Comparison of ENCODE assay signal across 25 cellular contexts in genomic region chr10:111972109-111972508, GRCh38.
DNase-seq lines count a peak whose midpoint lies in the region; ATAC-seq and TF ChIP-seq lines count a peak whose summit lies in the region.
"Had no signal": no experiment of that assay in that cellular context is flagged by ENCODE, and none has a peak within 500 bp of the region (broad histone marks: within the 10 kb centered on the region; RNA-seq: fewer than 3 reads in every experiment).

No MANE protein-coding gene starts in this region.

- H3K4me3 Mint-ChIP-seq in endodermal cell: no peak overlapping the region
- H3K4me3 Mint-ChIP-seq: CD4-positive, alpha-beta T cell had no signal

- 0% methylated on average over 1 of the region's 5 CpGs for WGBS in right lobe of liver (ENCODE audit: insufficient coverage, low coverage, low lambda C conversion rate, missing lambda C conversion rate)
- WGBS in endodermal cell (ENCODE audit: insufficient coverage in 1 of 2, insufficient read length in 1 of 2), 2 experiments: 79 to 87% methylated on average over 3 to 5 of the region's 5 CpGs

- H3K4me1 ChIP-seq in right lobe of liver: no peaks in the 10 kb centered on the region
- H3K4me1 ChIP-seq in endodermal cell (ENCODE audit: control insufficient read depth, insufficient read depth, low read length): no peaks in the 10 kb centered on the region
- H3K4me1 ChIP-seq: BLaER1 had no signal

- TF ChIP-seq CTCF in right lobe of liver (IDR thresholded peaks at IDR 0.05) (no peak), endodermal cell (conservative IDR thresholded peaks at IDR 0.05) (no peak)

- TF ChIP-seq POLR2A in right lobe of liver (IDR thresholded peaks at IDR 0.05): no peak

- no peaks in the 10 kb centered on the region for H3K36me3 ChIP-seq in right lobe of liver
- H3K36me3 ChIP-seq in endodermal cell (ENCODE audit: control insufficient read depth, insufficient read depth, low read length): no peaks in the 10 kb centered on the region
- H3K36me3 ChIP-seq: BLaER1 had no signal

- H3K36me3 Mint-ChIP-seq in endodermal cell (ENCODE audit: low read depth): no peaks in the 10 kb centered on the region

- no peaks in the 10 kb centered on the region for H3K27me3 ChIP-seq in right lobe of liver
- H3K27me3 ChIP-seq in endodermal cell (ENCODE audit: control insufficient read depth, insufficient read depth, low read length, poor library complexity, severe bottlenecking): no peaks in the 10 kb centered on the region
- H3K27me3 ChIP-seq: BLaER1 had no signal

- H3K27ac Mint-ChIP-seq in endodermal cell: no peak overlapping the region
- H3K27ac Mint-ChIP-seq: CD4-positive, alpha-beta T cell had no signal

- peaks cover 5% of the 10 kb centered on the region for H3K9me3 Mint-ChIP-seq in endodermal cell

- peak; percentile 58 for DNase-seq in HT1080 (ENCODE audit: low read depth)
- peak; percentile 14 for DNase-seq in RPMI7951 (ENCODE audit: low read depth)
- no peak for DNase-seq in right lobe of liver
- no peak for DNase-seq in pons (ENCODE audit: low spot score)
- DNase-seq in activated CD8-positive, alpha-beta memory T cell treated with anti-CD3 and anti-CD28 coated beads, Interleukin-2, amount 50 U/mL, for 4 hours: no peak
- DNase-seq in endodermal cell: no peak
- DNase-seq: CD4-positive, alpha-beta T cell; COR-L47; DMS153; GDM1; H7; MV-4-11; NCI-H1105 treated with DMSO at 0.1 percent for 48 hours; NCI-H1694; NCI-H2081; NCI-H2171 treated with DMSO at 0.1 percent for 48 hours; NCI-H446; NCI-H526 treated with DMSO at 0.1 percent for 48 hours; RPMI8226; SHP77 treated with DMSO at 0.1 percent for 48 hours; SW 1271 had no signal

- intact Hi-C loops in right lobe of liver (cut with DNase I): no loop called here

- H3K27me3 Mint-ChIP-seq in endodermal cell (ENCODE audit: insufficient read depth): no peaks in the 10 kb centered on the region
- H3K27me3 Mint-ChIP-seq: CD4-positive, alpha-beta T cell had no signal

- H3K27ac ChIP-seq in right lobe of liver (no peak overlapping the region), endodermal cell (ENCODE audit: low read depth, low read length) (no peak overlapping the region)
- H3K27ac ChIP-seq: BLaER1, SK-N-MC had no signal

- no peak overlapping the region for H3K9ac ChIP-seq in endodermal cell (ENCODE audit: extremely low read depth, low read length, poor library complexity, severe bottlenecking)
- H3K9ac ChIP-seq: BLaER1 had no signal

- H3K9me3 ChIP-seq in right lobe of liver (no peaks in the 10 kb centered on the region), endodermal cell (ENCODE audit: control insufficient read depth, low read length) (peaks cover 6% of the 10 kb centered on the region)
- H3K9me3 ChIP-seq: BLaER1 had no signal

- no peaks in the 10 kb centered on the region for H3K4me1 Mint-ChIP-seq in endodermal cell

- no peak overlapping the region for H3K4me3 ChIP-seq in right lobe of liver
- H3K4me3 ChIP-seq in endodermal cell (ENCODE audit: low read length): no peak overlapping the region
- H3K4me3 ChIP-seq: BLaER1, K562, SK-N-MC had no signal

- ATAC-seq in right lobe of liver (peak in 3 of 4 donors; percentile 26 to 95 (median 54)), HG02642 (IDR thresholded peaks at IDR 0.05; ENCODE audit: poor library complexity, unreplicated experiment) (no peak)
- ATAC-seq: K562 had no signal

Comparison
In these comparisons a context has a peak if more than half of its experiments do, and no peak if none do; other contexts are left out.
1. DNase-seq: peak in HT1080 (single experiment) and RPMI7951 (single experiment); none in right lobe of liver (0 of 3), pons (single experiment), activated CD8-positive, alpha-beta memory T cell treated with anti-CD3 and anti-CD28 coated beads, Interleukin-2, amount 50 U/mL, for 4 hours (single experiment) and endodermal cell (single experiment).